1 cellular context compared by ENCODE assay signal in genomic region chr2:1707771-1708351, GRCh38.
TF ChIP-seq lines count a peak whose summit lies in the region.

No MANE protein-coding gene starts in this region.

TF ChIP-seq in HEK293, 187 proteins besides CTCF, POLR2A, EP300 and RAD21 (continued from another document):
- TF ChIP-seq ZBTB11 (tag by site-specific recombination; conservative IDR thresholded peaks at IDR 0.05; ENCODE audit: low read depth), result 0 out of 2 replicates have a peak, but pooled peaks have one; percentile 17
- TF ChIP-seq PRDM2 (tag by site-specific recombination; IDR thresholded peaks at IDR 0.05; ENCODE audit: borderline replicate concordance), result no peak
- peak; percentile 47 for TF ChIP-seq SP7 (tag by site-specific recombination; IDR thresholded peaks at IDR 0.05)
- TF ChIP-seq ZEB2 (tag by site-specific recombination; IDR thresholded peaks at IDR 0.05), result peak; percentile 72
- peak; percentile 76 for TF ChIP-seq ZNF341 (tag by site-specific recombination; IDR thresholded peaks at IDR 0.05; ENCODE audit: low read depth)
- TF ChIP-seq ZBTB17 (tag by site-specific recombination; IDR thresholded peaks at IDR 0.05), result peak; percentile 95
